8 cellular contexts compared by ENCODE assay signal in the genomic region with DNA sequence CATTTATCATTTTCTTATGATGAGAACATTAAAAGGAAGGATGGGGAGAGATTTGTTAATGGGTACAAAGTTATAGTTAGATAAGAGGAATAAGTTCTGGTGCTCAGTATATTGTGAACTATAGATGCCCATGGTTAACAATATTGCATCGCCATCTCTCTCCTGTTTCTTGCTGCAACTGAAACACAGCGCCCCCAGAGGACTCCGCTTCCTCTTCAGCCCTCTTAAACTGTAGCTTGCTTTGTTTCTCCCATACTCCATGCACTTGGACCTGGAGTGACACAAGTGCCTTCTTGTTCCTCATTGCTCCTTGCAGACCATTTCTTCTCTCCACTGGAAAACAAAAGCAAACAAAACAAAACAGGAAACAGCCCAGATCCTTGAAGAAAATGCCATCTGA.
DNase-seq lines count a peak whose midpoint lies in the region; ATAC-seq and TF ChIP-seq lines count a peak whose summit lies in the region.

No MANE protein-coding gene starts in this region.

- TF ChIP-seq CTCF in AG09319 (IDR thresholded peaks at IDR 0.05; ENCODE audit: low read depth, low read length), result peak; percentile 33
- peak; percentile 14 for TF ChIP-seq CTCF in GM13977 (IDR thresholded peaks at IDR 0.05; ENCODE audit: extremely low read depth, insufficient read depth, missing control alignments)
- TF ChIP-seq CTCF in hepatocyte (IDR thresholded peaks at IDR 0.05; ENCODE audit: poor library complexity), result peak; percentile 54

- H3K4me3 ChIP-seq in hepatocyte, result no peak overlapping the region

- H4K20me1 ChIP-seq in hepatocyte (ENCODE audit: insufficient read depth, poor library complexity, severe bottlenecking), result no peaks in the 10 kb centered on the region

- WGBS in hepatocyte (ENCODE audit: low lambda C conversion rate, missing lambda C conversion rate), result 35% methylated on average over 3 of the region's 3 CpGs

- H3K79me2 ChIP-seq in hepatocyte, result no peaks in the 10 kb centered on the region

- no peak overlapping the region for H2AFZ ChIP-seq in hepatocyte

- in situ Hi-C loops in GM13977 (cut with MboI; ENCODE audit: low pct_unique_long_range_greater_than_20kb, low sequenced_read_pairs, unreplicated experiment), result no loop called here

- H3K4me1 ChIP-seq in hepatocyte (ENCODE audit: insufficient read depth), result no peaks in the 10 kb centered on the region

- no peaks in the 10 kb centered on the region for H3K27me3 ChIP-seq in hepatocyte

- H3K9me2 ChIP-seq in hepatocyte (replicated peaks; ENCODE audit: insufficient read depth), result no peaks in the 10 kb centered on the region

- DNase-seq in AG09319 (ENCODE audit: extremely low read depth, low read depth), result no peak
- DNase-seq in GM13977 (ENCODE audit: low spot score), result no peak
- peak; percentile 33 for DNase-seq in SKM-1 (lab: John Stamatoyannopoulos, UW; ENCODE audit: unreplicated experiment)
- peak; percentile 53 for DNase-seq in hepatocyte (ENCODE audit: low spot score)
- DNase-seq in stimulated activated CD4-positive, alpha-beta T cell treated with anti-CD3 and anti-CD28 coated beads, Interleukin-4, amount 100 ng/mL, for 24 hours, result no peak
- no peak for DNase-seq in NCI-H1092 (lab: John Stamatoyannopoulos, UW)

- H3K4me2 ChIP-seq in hepatocyte, result no peak overlapping the region

- H3K36me3 ChIP-seq in hepatocyte (replicated peaks; ENCODE audit: insufficient read depth, low read depth), result no peaks in the 10 kb centered on the region

- H3K9me3 ChIP-seq in hepatocyte (ENCODE audit: low read depth), result no peaks in the 10 kb centered on the region

- ATAC-seq in GM21529 (IDR thresholded peaks at IDR 0.05; ENCODE audit: unreplicated experiment) (no peak), GM21528 (IDR thresholded peaks at IDR 0.05; ENCODE audit: low FRiP score, unreplicated experiment) (no peak)

- H3K27ac ChIP-seq in hepatocyte, result no peak overlapping the region

Comparison
In these comparisons a context has a peak if more than half of its experiments do, and no peak if none do; other contexts are left out.
1. DNase-seq: peak in SKM-1 (single experiment) and hepatocyte (single experiment); none in AG09319 (single experiment), GM13977 (single experiment), stimulated activated CD4-positive, alpha-beta T cell treated with anti-CD3 and anti-CD28 coated beads, Interleukin-4, amount 100 ng/mL, for 24 hours (single experiment) and NCI-H1092 (single experiment).
2. Peak in every context shown above with its lines, with median percentiles within 50 percentile points of each other: CTCF ChIP-seq.